Comparison of ENCODE assay signal across 29 cellular contexts in genomic region chr2:79191816-79192215, GRCh38. TPM values are rescaled to one million over a fixed set of nuclear protein-coding genes. Genes with fewer than 3 reads are reported as not detected.
A peak's percentile ranks its signal among the peaks of the same experiment; 100 is the strongest.
DNase-seq lines count a peak whose midpoint lies in the region; ATAC-seq, FAIRE-seq and TF ChIP-seq lines count a peak whose summit lies in the region.
"Had no signal": no experiment of that assay in that cellular context is flagged by ENCODE, and none has a peak within 500 bp of the region (broad histone marks: within the 10 kb centered on the region; RNA-seq: fewer than 3 reads in every experiment).

No MANE protein-coding gene starts in this region.

- no peak overlapping the region for H2BK15ac ChIP-seq in mesendoderm (replicated peaks; ENCODE audit: low read depth)

- H4K20me1 ChIP-seq in astrocyte (ENCODE audit: insufficient read depth, low read length) (no peaks in the 10 kb centered on the region), hepatocyte (ENCODE audit: insufficient read depth, poor library complexity, severe bottlenecking) (no peaks in the 10 kb centered on the region)
- H4K20me1 ChIP-seq: BLaER1 had no signal

- H3K9ac ChIP-seq in astrocyte (ENCODE audit: low read length): no peak overlapping the region
- H3K9ac ChIP-seq in mesendoderm (ENCODE audit: low read length): no peak overlapping the region
- H3K9ac ChIP-seq: BLaER1 had no signal

- H2AK5ac ChIP-seq in mesendoderm (ENCODE audit: low read length): no peak overlapping the region

- no peak overlapping the region for H3K56ac ChIP-seq in mesendoderm (ENCODE audit: low read length)

- H3K4me3 Mint-ChIP-seq in astrocyte (ENCODE audit: unreplicated experiment) (no peak overlapping the region), type B pancreatic cell (no peak overlapping the region), T-cell (no peak overlapping the region)
- H3K4me3 Mint-ChIP-seq: CD4-positive, CD25-positive, alpha-beta regulatory T cell had no signal

- peak overlapping the region; percentile 10 for H3K27ac Mint-ChIP-seq in astrocyte (ENCODE audit: unreplicated experiment)
- H3K27ac Mint-ChIP-seq in type B pancreatic cell: peak overlapping the region; percentile 29
- no peak overlapping the region for H3K27ac Mint-ChIP-seq in T-cell
- H3K27ac Mint-ChIP-seq: CD4-positive, CD25-positive, alpha-beta regulatory T cell had no signal

- H3K23ac ChIP-seq in mesendoderm (ENCODE audit: low read length): no peak overlapping the region

- no peak overlapping the region for H3K4me3 ChIP-seq in astrocyte (ENCODE audit: insufficient read depth, low read depth, low read length)
- no peak overlapping the region for H3K4me3 ChIP-seq in mesendoderm (ENCODE audit: low read length)
- H3K4me3 ChIP-seq in hepatocyte: no peak overlapping the region
- H3K4me3 ChIP-seq: BLaER1, GM12878, K562 had no signal

- H3K79me2 ChIP-seq in astrocyte (ENCODE audit: insufficient read depth, low read length): no peaks in the 10 kb centered on the region
- no peaks in the 10 kb centered on the region for H3K79me2 ChIP-seq in mesendoderm (ENCODE audit: control insufficient read depth, insufficient read depth, low read length)
- H3K79me2 ChIP-seq in hepatocyte: no peaks in the 10 kb centered on the region

- no peak overlapping the region for H2BK5ac ChIP-seq in mesendoderm (ENCODE audit: low read length)

- POLR2A ChIA-PET in T-cell (lab: Charles Lee): no interaction called here

- no peak overlapping the region for H4K5ac ChIP-seq in mesendoderm (ENCODE audit: low read length)

- H3K9me3 ChIP-seq in astrocyte (ENCODE audit: insufficient read depth, low read depth, low read length) (no peaks in the 10 kb centered on the region), hepatocyte (ENCODE audit: low read depth) (no peaks in the 10 kb centered on the region)
- H3K9me3 ChIP-seq: BLaER1 had no signal

- no peak overlapping the region for H3K18ac ChIP-seq in mesendoderm (ENCODE audit: low read length)

- FAIRE-seq in astrocyte (lab: Jason Lieb, UNC): no peak
- FAIRE-seq: A204.1, GM12878, H1, HTR-8/SVneo, K562 had no signal

- H3K27ac ChIP-seq in astrocyte (ENCODE audit: low read depth, low read length) (no peak overlapping the region), mesendoderm (ENCODE audit: low read depth, low read length) (no peak overlapping the region), hepatocyte (no peak overlapping the region)
- H3K27ac ChIP-seq: BLaER1 had no signal

- DNase-seq in Daoy (ENCODE audit: low read depth) (peak; percentile 3), astrocyte (ENCODE audit: low read depth) (no peak), mesendoderm (peak; percentile 28), type B pancreatic cell (ENCODE audit: extremely low spot score, unreplicated experiment) (no peak), hepatocyte (ENCODE audit: low spot score) (no peak), T-cell (no peak), NCI-H1092 treated with DMSO at 0.1 percent for 48 hours (lab: John Stamatoyannopoulos, UW) (no peak)
- DNase-seq: CD4-positive, CD25-positive, alpha-beta regulatory T cell; COR-L47; EL; GDM1; Kasumi-1; MV-4-11; NCI-H1105 treated with DMSO at 0.1 percent for 48 hours; NCI-H2029; NCI-H446; NCI-H524 treated with DMSO at 0.1 percent for 48 hours; NK-92 treated with Interleukin-12 subunit alpha and Interleukin-12 subunit beta, amount 100 ng/mL, for 24 hours; PC-3 had no signal

- CTCF ChIA-PET in T-cell (lab: Charles Lee): no interaction called here

- no peak overlapping the region for H2AFZ ChIP-seq in astrocyte (ENCODE audit: low read depth, low read length)
- H2AFZ ChIP-seq in hepatocyte: no peak overlapping the region

- H3K27me3 Mint-ChIP-seq in astrocyte (ENCODE audit: low read depth, unreplicated experiment) (no peaks in the 10 kb centered on the region), type B pancreatic cell (peaks cover 31% of the 10 kb centered on the region), T-cell (no peaks in the 10 kb centered on the region)
- H3K27me3 Mint-ChIP-seq: CD4-positive, CD25-positive, alpha-beta regulatory T cell had no signal

- H3K27me3 ChIP-seq in astrocyte (ENCODE audit: insufficient read depth, low read length): no peaks in the 10 kb centered on the region
- no peaks in the 10 kb centered on the region for H3K27me3 ChIP-seq in mesendoderm (ENCODE audit: insufficient read depth, low read length, poor library complexity)
- H3K27me3 ChIP-seq in hepatocyte: peaks cover 12% of the 10 kb centered on the region
- H3K27me3 ChIP-seq: BLaER1 had no signal

- no peak for ATAC-seq in T-cell (replicated peaks in 1 of 4)
- ATAC-seq: GM12878, HCT116, K562, PC-3, SK-N-SH treated with all-trans-retinoic acid at 6 μM for 48 hours had no signal

- peaks cover 3% of the 10 kb centered on the region for H3K9me3 Mint-ChIP-seq in astrocyte (ENCODE audit: unreplicated experiment)
- H3K9me3 Mint-ChIP-seq in type B pancreatic cell: peaks cover 12% of the 10 kb centered on the region
- H3K9me3 Mint-ChIP-seq in T-cell: peaks cover 4 to 16% (median 13%) of the 10 kb centered on the region in 3 donors

- H3K36me3 ChIP-seq in astrocyte (ENCODE audit: insufficient read depth, low read length): no peaks in the 10 kb centered on the region
- H3K36me3 ChIP-seq in mesendoderm (ENCODE audit: control insufficient read depth, insufficient read depth, low read length): no peaks in the 10 kb centered on the region
- no peaks in the 10 kb centered on the region for H3K36me3 ChIP-seq in hepatocyte (replicated peaks; ENCODE audit: insufficient read depth, low read depth)
- H3K36me3 ChIP-seq: BLaER1 had no signal

- no peak overlapping the region for H4K8ac ChIP-seq in mesendoderm (ENCODE audit: low read depth, low read length)

- peaks cover 2% of the 10 kb centered on the region for H3K4me1 Mint-ChIP-seq in astrocyte (ENCODE audit: low read depth, unreplicated experiment)
- peaks cover 27% of the 10 kb centered on the region for H3K4me1 Mint-ChIP-seq in type B pancreatic cell (ENCODE audit: unreplicated experiment)
- no peaks in the 10 kb centered on the region for H3K4me1 Mint-ChIP-seq in T-cell
- H3K4me1 Mint-ChIP-seq: CD4-positive, CD25-positive, alpha-beta regulatory T cell had no signal

- no peak overlapping the region for H3K4me2 ChIP-seq in astrocyte (ENCODE audit: low read length)
- H3K4me2 ChIP-seq in mesendoderm (ENCODE audit: low read length): no peak overlapping the region
- H3K4me2 ChIP-seq in hepatocyte: no peak overlapping the region
- H3K4me2 ChIP-seq: BLaER1 had no signal

- no peaks in the 10 kb centered on the region for H3K9me2 ChIP-seq in hepatocyte (replicated peaks; ENCODE audit: insufficient read depth)

- no peak overlapping the region for H3K4ac ChIP-seq in mesendoderm (ENCODE audit: low read depth, low read length)

- no peak overlapping the region for H2BK120ac ChIP-seq in mesendoderm (ENCODE audit: low read depth, low read length)

- H3K36me3 Mint-ChIP-seq in astrocyte (ENCODE audit: low read depth, unreplicated experiment) (no peaks in the 10 kb centered on the region), type B pancreatic cell (peaks cover 4% of the 10 kb centered on the region), T-cell (no peaks in the 10 kb centered on the region)
- H3K36me3 Mint-ChIP-seq: CD4-positive, CD25-positive, alpha-beta regulatory T cell had no signal

- no CpG with 5 or more reads among the region's 7 CpGs for WGBS in mesendoderm (ENCODE audit: extremely low coverage, insufficient coverage, low lambda C conversion rate)
- WGBS in hepatocyte (ENCODE audit: low lambda C conversion rate, missing lambda C conversion rate): 88% methylated on average over 7 of the region's 7 CpGs

- H3K4me1 ChIP-seq in astrocyte (ENCODE audit: insufficient read depth, low read length) (no peaks in the 10 kb centered on the region), mesendoderm (ENCODE audit: control insufficient read depth, low read depth, low read length) (no peaks in the 10 kb centered on the region), hepatocyte (ENCODE audit: insufficient read depth) (no peaks in the 10 kb centered on the region)
- H3K4me1 ChIP-seq: BLaER1 had no signal

- no peaks in the 10 kb centered on the region for H3K79me1 ChIP-seq in mesendoderm (ENCODE audit: low read length)

- TF ChIP-seq CTCF in astrocyte (IDR thresholded peaks at IDR 0.05; ENCODE audit: insufficient read depth, low read depth, low read length) (no peak), type B pancreatic cell (conservative IDR thresholded peaks at IDR 0.05) (no peak), hepatocyte (IDR thresholded peaks at IDR 0.05; ENCODE audit: poor library complexity) (no peak)

RNA-seq across cellular contexts. Expression of gene REG3A, which starts 32.3 kb away (rescaled TPM):
- total RNA-seq in Daoy (2014; rRNA removed; shearing (Covaris generic)): not detected in 2 replicates
- total RNA-seq in astrocyte (not detected in 2 replicates), type B pancreatic cell (ENCODE audit: low replicate concordance) (0.95 and 4.0 TPM in 2 replicates), hepatocyte (1.2 and 1.6 TPM in 2 replicates), T-cell (under 1 TPM in 2 of 5 donors, not detected in 3; 0.35 to 0.46 TPM)
- polyA plus RNA-seq in mesendoderm (2013, experiment 1 of 2): not detected
- polyA plus RNA-seq in mesendoderm (2013, experiment 2 of 2): not detected
- 0.27 and 1.4 TPM in 2 replicates for polyA plus RNA-seq in hepatocyte
- total RNA-seq: CD4-positive, CD25-positive, alpha-beta regulatory T cell; H1; K562; M059J; PC-3 had no signal
- polyA plus RNA-seq: AG04450; CD4-positive, CD25-positive, alpha-beta regulatory T cell; GM12878; H1; K562 had no signal

Comparison
In these comparisons a context has a peak if more than half of its experiments do, and no peak if none do; other contexts are left out.
1. DNase-seq: peak in Daoy (single experiment) and mesendoderm (single experiment); none in astrocyte (single experiment), type B pancreatic cell (single experiment), hepatocyte (single experiment), T-cell (0 of 34) and NCI-H1092 treated with DMSO at 0.1 percent for 48 hours (single experiment).
2. H3K27ac Mint-ChIP-seq: peak in astrocyte (single experiment) and type B pancreatic cell (single experiment); none in T-cell (0 of 2).